9 cellular contexts compared by ENCODE assay signal in the genomic region with DNA sequence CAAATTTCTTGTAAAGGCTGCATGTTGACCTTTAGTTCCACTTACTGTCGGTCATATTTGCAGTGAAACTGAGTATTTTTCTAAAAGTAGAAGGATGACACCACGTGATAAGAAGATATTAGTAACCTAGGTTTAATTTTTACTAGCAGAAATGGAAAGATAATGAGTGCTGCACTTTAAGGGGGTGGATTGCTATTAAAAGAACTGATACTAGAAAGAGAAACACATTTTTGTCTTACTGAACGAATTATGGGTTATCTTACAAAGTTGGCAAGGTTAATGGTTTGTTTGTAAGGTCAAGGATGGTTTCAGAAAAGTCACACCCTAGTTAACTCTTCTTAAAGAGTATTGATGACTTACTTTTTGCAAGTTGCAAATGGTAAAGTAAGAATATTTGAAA. TPM values are rescaled to one million over a fixed set of nuclear protein-coding genes. Genes with fewer than 3 reads are reported as not detected.
A peak's percentile ranks its signal among the peaks of the same experiment; 100 is the strongest.
DNase-seq lines count a peak whose midpoint lies in the region; ATAC-seq, FAIRE-seq and TF ChIP-seq lines count a peak whose summit lies in the region.
"Had no signal": no experiment of that assay in that cellular context is flagged by ENCODE, and none has a peak within 500 bp of the region (broad histone marks: within the 10 kb centered on the region; RNA-seq: fewer than 3 reads in every experiment).

No MANE protein-coding gene starts in this region.

- H3K27ac Mint-ChIP-seq in activated naive CD8-positive, alpha-beta T cell, result no peak overlapping the region
- no peak overlapping the region for H3K27ac Mint-ChIP-seq in activated naive CD8-positive, alpha-beta T cell treated with anti-CD3 and anti-CD28 coated beads for 36 hours
- H3K27ac Mint-ChIP-seq in stimulated activated effector memory CD8-positive, alpha-beta T cell treated with anti-CD3 and anti-CD28 coated beads, Interleukin-12 subunit alpha, Interleukin-12 subunit beta, amount 100 ng/mL, for 72 hours, result no peak overlapping the region

- peaks cover 21% of the 10 kb centered on the region for H4K20me1 ChIP-seq in OCI-LY7 (ENCODE audit: insufficient read depth, low read length)

- peaks cover 55% of the 10 kb centered on the region for H3K79me2 ChIP-seq in OCI-LY7 (ENCODE audit: insufficient read depth, low read depth, low read length)

- no peak overlapping the region for H2AFZ ChIP-seq in OCI-LY7 (ENCODE audit: low read length)

- no peaks in the 10 kb centered on the region for H3K9me3 ChIP-seq in OCI-LY7 (ENCODE audit: low read length)

- H3K4me3 ChIP-seq in OCI-LY7 (ENCODE audit: low read depth, low read length, poor library complexity, severe bottlenecking), result peak overlapping the region; percentile 38

- BruUV-seq in OCI-LY7 (replicated peaks; lab: Mats Ljungman, UMichigan), result TSS peak; percentile 64

- FAIRE-seq in H54 (lab: Jason Lieb, UNC), result no peak

- no peaks in the 10 kb centered on the region for H3K36me3 ChIP-seq in OCI-LY7 (ENCODE audit: insufficient read depth, low read length)

- no peak for TF ChIP-seq POLR2A in H54 (IDR thresholded peaks at IDR 0.05; ENCODE audit: low read depth, low read length)

- no peak for TF ChIP-seq CTCF in OCI-LY7 (conservative IDR thresholded peaks at IDR 0.05; ENCODE audit: low read length)

- DNase-seq in activated naive CD8-positive, alpha-beta T cell treated with anti-CD3 and anti-CD28 coated beads for 36 hours, result no peak
- DNase-seq in OCI-LY7 (ENCODE audit: low spot score), result no peak
- no peak for DNase-seq in stimulated activated effector memory CD8-positive, alpha-beta T cell treated with anti-CD3 and anti-CD28 coated beads, Interleukin-12 subunit alpha, Interleukin-12 subunit beta, amount 100 ng/mL, for 72 hours (ENCODE audit: low spot score in 2 of 2)
- DNase-seq in SKM-1 (lab: John Stamatoyannopoulos, UW; ENCODE audit: unreplicated experiment), result no peak
- no peak for DNase-seq in H54 (ENCODE audit: insufficient read length, low spot score)
- no peak for DNase-seq in NCI-H345 treated with DMSO at 0.1 percent for 48 hours (lab: John Stamatoyannopoulos, UW; ENCODE audit: unreplicated experiment)
- DNase-seq: GDM1 had no signal

- H3K4me1 Mint-ChIP-seq in activated naive CD8-positive, alpha-beta T cell (ENCODE audit: low read depth), result peaks cover 22% of the 10 kb centered on the region
- H3K4me1 Mint-ChIP-seq in activated naive CD8-positive, alpha-beta T cell treated with anti-CD3 and anti-CD28 coated beads for 36 hours, result peaks cover 27% of the 10 kb centered on the region
- H3K4me1 Mint-ChIP-seq in stimulated activated effector memory CD8-positive, alpha-beta T cell treated with anti-CD3 and anti-CD28 coated beads, Interleukin-12 subunit alpha, Interleukin-12 subunit beta, amount 100 ng/mL, for 72 hours, result peaks cover 35% of the 10 kb centered on the region

- no peaks in the 10 kb centered on the region for H3K9me2 ChIP-seq in OCI-LY7 (ENCODE audit: insufficient read depth, low read length)

- intact Hi-C loops in OCI-LY7 (cut with micrococcal nuclease; ENCODE audit: unreplicated experiment), result no loop called here

- peak overlapping the region; percentile 44 for H3K4me3 Mint-ChIP-seq in activated naive CD8-positive, alpha-beta T cell
- H3K4me3 Mint-ChIP-seq in activated naive CD8-positive, alpha-beta T cell treated with anti-CD3 and anti-CD28 coated beads for 36 hours, result no peak overlapping the region
- peak overlapping the region; percentile 86 for H3K4me3 Mint-ChIP-seq in stimulated activated effector memory CD8-positive, alpha-beta T cell treated with anti-CD3 and anti-CD28 coated beads, Interleukin-12 subunit alpha, Interleukin-12 subunit beta, amount 100 ng/mL, for 72 hours

- peaks cover 18% of the 10 kb centered on the region for H3K4me1 ChIP-seq in OCI-LY7 (ENCODE audit: insufficient read depth, low read length, poor library complexity, severe bottlenecking)

- POLR2A ChIA-PET in OCI-LY7 (lab: Charles Lee), result interaction anchor here (0.9 to 2.3 kb wide), 6 partner anchors 10 to 140 kb away, joined by 3 to 7 read pairs (median 6); a partner anchor contains a TSS

- H3K9me3 Mint-ChIP-seq in activated naive CD8-positive, alpha-beta T cell (ENCODE audit: low read depth), result no peaks in the 10 kb centered on the region
- no peaks in the 10 kb centered on the region for H3K9me3 Mint-ChIP-seq in activated naive CD8-positive, alpha-beta T cell treated with anti-CD3 and anti-CD28 coated beads for 36 hours
- H3K9me3 Mint-ChIP-seq in stimulated activated effector memory CD8-positive, alpha-beta T cell treated with anti-CD3 and anti-CD28 coated beads, Interleukin-12 subunit alpha, Interleukin-12 subunit beta, amount 100 ng/mL, for 72 hours, result no peaks in the 10 kb centered on the region

- H3K27me3 Mint-ChIP-seq in activated naive CD8-positive, alpha-beta T cell, result no peaks in the 10 kb centered on the region
- no peaks in the 10 kb centered on the region for H3K27me3 Mint-ChIP-seq in activated naive CD8-positive, alpha-beta T cell treated with anti-CD3 and anti-CD28 coated beads for 36 hours

- CTCF ChIA-PET in OCI-LY7 (lab: Charles Lee; ENCODE audit: unreplicated experiment), result no interaction called here

- ATAC-seq in HG02610 (IDR thresholded peaks at IDR 0.05; ENCODE audit: unreplicated experiment), result peak; percentile 24
- no peak for ATAC-seq in stimulated activated effector memory CD8-positive, alpha-beta T cell treated with anti-CD3 and anti-CD28 coated beads, Interleukin-12 subunit alpha, Interleukin-12 subunit beta, amount 100 ng/mL, for 72 hours

- H3K27ac ChIP-seq in OCI-LY7 (ENCODE audit: low read depth, low read length, poor library complexity, severe bottlenecking), result no peak overlapping the region

- peak overlapping the region; percentile 79 for H3K4me2 ChIP-seq in OCI-LY7 (ENCODE audit: low read length)

- H3K36me3 Mint-ChIP-seq in activated naive CD8-positive, alpha-beta T cell, result no peaks in the 10 kb centered on the region
- peaks cover 2% of the 10 kb centered on the region for H3K36me3 Mint-ChIP-seq in activated naive CD8-positive, alpha-beta T cell treated with anti-CD3 and anti-CD28 coated beads for 36 hours
- H3K36me3 Mint-ChIP-seq in stimulated activated effector memory CD8-positive, alpha-beta T cell treated with anti-CD3 and anti-CD28 coated beads, Interleukin-12 subunit alpha, Interleukin-12 subunit beta, amount 100 ng/mL, for 72 hours, result peaks cover 7% of the 10 kb centered on the region

RNA-seq across cellular contexts. Expression of a gene that starts 2.4 kb away (rescaled TPM):
- 1 to 10 TPM; 7.9 to 8.0 TPM for total RNA-seq in activated naive CD8-positive, alpha-beta T cell treated with anti-CD3 and anti-CD28 coated beads for 36 hours
- total RNA-seq in OCI-LY7 (2014; rRNA removed; shearing (Covaris generic)), result 10.9 and 13.8 TPM in 2 replicates
- 9.1 and 11.7 TPM in 2 replicates for total RNA-seq in OCI-LY7 (2022)
